Comparison of ENCODE assay signal across 1 cellular context in genomic region chr2:15562354-15563031, GRCh38.
TF ChIP-seq lines count a peak whose summit lies in the region.

No MANE protein-coding gene starts in this region.

TF ChIP-seq in K562, 482 proteins besides CTCF, POLR2A, EP300 and RAD21 (continued from another document and continues in another):
- TF ChIP-seq ZBTB12 (CRISPR knock-in tag; IDR thresholded peaks at IDR 0.05) = 0 out of 2 replicates have a peak, but pooled peaks have one; percentile 6
- no peak for TF ChIP-seq DNMT1 (IDR thresholded peaks at IDR 0.05)
- peak; percentile 40; the same call in 1 of the 2 replicates for TF ChIP-seq MTA1 (IDR thresholded peaks at IDR 0.05; ENCODE audit: borderline replicate concordance)
- TF ChIP-seq NCOA4 (IDR thresholded peaks at IDR 0.05; ENCODE audit: partially characterized antibody) = peak; percentile 77
- TF ChIP-seq ZNF79 (CRISPR knock-in tag; IDR thresholded peaks at IDR 0.05; ENCODE audit: low read depth) = no peak
- no peak for TF ChIP-seq ZNF282 (CRISPR knock-in tag; IDR thresholded peaks at IDR 0.05)
- TF ChIP-seq ZHX1 (conservative IDR thresholded peaks at IDR 0.05; ENCODE audit: low read length) = no peak
- no peak for TF ChIP-seq SMAD2 (IDR thresholded peaks at IDR 0.05; ENCODE audit: low read depth, low read length)
- no peak for TF ChIP-seq TFAP4 (CRISPR knock-in tag; IDR thresholded peaks at IDR 0.05; ENCODE audit: borderline replicate concordance)
- TF ChIP-seq, protein P1, sequence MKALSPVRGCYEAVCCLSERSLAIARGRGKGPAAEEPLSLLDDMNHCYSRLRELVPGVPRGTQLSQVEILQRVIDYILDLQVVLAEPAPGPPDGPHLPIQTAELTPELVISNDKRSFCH (CRISPR knock-in tag; IDR thresholded peaks at IDR 0.05) = 0 out of 2 replicates have a peak, but pooled peaks have one; percentile 27
- TF ChIP-seq, protein P1 (tag; IDR thresholded peaks at IDR 0.05) = no peak
- peak in 1 of 2 experiments; percentile 51; a peak in 1 of 4 replicates for TF ChIP-seq FOXK2 (conservative IDR thresholded peaks at IDR 0.05 in 1 of 2, IDR thresholded peaks at IDR 0.05 in 1 of 2; ENCODE audit: low read depth in 2 of 2)
- TF ChIP-seq, protein P2, sequence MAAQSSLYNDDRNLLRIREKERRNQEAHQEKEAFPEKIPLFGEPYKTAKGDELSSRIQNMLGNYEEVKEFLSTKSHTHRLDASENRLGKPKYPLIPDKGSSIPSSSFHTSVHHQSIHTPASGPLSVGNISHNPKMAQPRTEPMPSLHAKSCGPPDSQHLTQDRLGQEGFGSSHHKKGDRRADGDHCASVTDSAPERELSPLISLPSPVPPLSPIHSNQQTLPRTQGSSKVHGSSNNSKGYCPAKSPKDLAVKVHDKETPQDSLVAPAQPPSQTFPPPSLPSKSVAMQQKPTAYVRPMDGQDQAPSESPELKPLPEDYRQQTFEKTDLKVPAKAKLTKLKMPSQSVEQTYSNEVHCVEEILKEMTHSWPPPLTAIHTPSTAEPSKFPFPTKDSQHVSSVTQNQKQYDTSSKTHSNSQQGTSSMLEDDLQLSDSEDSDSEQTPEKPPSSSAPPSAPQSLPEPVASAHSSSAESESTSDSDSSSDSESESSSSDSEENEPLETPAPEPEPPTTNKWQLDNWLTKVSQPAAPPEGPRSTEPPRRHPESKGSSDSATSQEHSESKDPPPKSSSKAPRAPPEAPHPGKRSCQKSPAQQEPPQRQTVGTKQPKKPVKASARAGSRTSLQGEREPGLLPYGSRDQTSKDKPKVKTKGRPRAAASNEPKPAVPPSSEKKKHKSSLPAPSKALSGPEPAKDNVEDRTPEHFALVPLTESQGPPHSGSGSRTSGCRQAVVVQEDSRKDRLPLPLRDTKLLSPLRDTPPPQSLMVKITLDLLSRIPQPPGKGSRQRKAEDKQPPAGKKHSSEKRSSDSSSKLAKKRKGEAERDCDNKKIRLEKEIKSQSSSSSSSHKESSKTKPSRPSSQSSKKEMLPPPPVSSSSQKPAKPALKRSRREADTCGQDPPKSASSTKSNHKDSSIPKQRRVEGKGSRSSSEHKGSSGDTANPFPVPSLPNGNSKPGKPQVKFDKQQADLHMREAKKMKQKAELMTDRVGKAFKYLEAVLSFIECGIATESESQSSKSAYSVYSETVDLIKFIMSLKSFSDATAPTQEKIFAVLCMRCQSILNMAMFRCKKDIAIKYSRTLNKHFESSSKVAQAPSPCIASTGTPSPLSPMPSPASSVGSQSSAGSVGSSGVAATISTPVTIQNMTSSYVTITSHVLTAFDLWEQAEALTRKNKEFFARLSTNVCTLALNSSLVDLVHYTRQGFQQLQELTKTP (IDR thresholded peaks at IDR 0.05; ENCODE audit: low read depth in 1 of 2, partially characterized antibody in 2 of 2) = peak in 1 of 2 experiments; percentile 14
- peak; percentile 24; the same call in 1 of the 2 replicates for TF ChIP-seq GABPA (tag; conservative IDR thresholded peaks at IDR 0.05; ENCODE audit: low read depth)
- no peak for TF ChIP-seq GATA2 (CRISPR knock-in tag; IDR thresholded peaks at IDR 0.05)
- TF ChIP-seq HLTF (IDR thresholded peaks at IDR 0.05) = 0 out of 2 replicates have a peak, but pooled peaks have one; percentile 61
- TF ChIP-seq, protein P3, sequence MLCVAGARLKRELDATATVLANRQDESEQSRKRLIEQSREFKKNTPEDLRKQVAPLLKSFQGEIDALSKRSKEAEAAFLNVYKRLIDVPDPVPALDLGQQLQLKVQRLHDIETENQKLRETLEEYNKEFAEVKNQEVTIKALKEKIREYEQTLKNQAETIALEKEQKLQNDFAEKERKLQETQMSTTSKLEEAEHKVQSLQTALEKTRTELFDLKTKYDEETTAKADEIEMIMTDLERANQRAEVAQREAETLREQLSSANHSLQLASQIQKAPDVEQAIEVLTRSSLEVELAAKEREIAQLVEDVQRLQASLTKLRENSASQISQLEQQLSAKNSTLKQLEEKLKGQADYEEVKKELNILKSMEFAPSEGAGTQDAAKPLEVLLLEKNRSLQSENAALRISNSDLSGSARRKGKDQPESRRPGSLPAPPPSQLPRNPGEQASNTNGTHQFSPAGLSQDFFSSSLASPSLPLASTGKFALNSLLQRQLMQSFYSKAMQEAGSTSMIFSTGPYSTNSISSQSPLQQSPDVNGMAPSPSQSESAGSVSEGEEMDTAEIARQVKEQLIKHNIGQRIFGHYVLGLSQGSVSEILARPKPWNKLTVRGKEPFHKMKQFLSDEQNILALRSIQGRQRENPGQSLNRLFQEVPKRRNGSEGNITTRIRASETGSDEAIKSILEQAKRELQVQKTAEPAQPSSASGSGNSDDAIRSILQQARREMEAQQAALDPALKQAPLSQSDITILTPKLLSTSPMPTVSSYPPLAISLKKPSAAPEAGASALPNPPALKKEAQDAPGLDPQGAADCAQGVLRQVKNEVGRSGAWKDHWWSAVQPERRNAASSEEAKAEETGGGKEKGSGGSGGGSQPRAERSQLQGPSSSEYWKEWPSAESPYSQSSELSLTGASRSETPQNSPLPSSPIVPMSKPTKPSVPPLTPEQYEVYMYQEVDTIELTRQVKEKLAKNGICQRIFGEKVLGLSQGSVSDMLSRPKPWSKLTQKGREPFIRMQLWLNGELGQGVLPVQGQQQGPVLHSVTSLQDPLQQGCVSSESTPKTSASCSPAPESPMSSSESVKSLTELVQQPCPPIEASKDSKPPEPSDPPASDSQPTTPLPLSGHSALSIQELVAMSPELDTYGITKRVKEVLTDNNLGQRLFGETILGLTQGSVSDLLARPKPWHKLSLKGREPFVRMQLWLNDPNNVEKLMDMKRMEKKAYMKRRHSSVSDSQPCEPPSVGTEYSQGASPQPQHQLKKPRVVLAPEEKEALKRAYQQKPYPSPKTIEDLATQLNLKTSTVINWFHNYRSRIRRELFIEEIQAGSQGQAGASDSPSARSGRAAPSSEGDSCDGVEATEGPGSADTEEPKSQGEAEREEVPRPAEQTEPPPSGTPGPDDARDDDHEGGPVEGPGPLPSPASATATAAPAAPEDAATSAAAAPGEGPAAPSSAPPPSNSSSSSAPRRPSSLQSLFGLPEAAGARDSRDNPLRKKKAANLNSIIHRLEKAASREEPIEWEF (CRISPR knock-in tag; IDR thresholded peaks at IDR 0.05) = no peak
- no peak for TF ChIP-seq EHMT2 (IDR thresholded peaks at IDR 0.05)
- TF ChIP-seq POLR2G (IDR thresholded peaks at IDR 0.05; ENCODE audit: low read depth, low read length) = 0 out of 2 replicates have a peak, but pooled peaks have one; percentile 3
- TF ChIP-seq, protein P4, sequence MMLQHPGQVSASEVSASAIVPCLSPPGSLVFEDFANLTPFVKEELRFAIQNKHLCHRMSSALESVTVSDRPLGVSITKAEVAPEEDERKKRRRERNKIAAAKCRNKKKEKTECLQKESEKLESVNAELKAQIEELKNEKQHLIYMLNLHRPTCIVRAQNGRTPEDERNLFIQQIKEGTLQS (IDR thresholded peaks at IDR 0.05) = peak; percentile 83
- TF ChIP-seq, protein P4 (CRISPR knock-in tag; conservative IDR thresholded peaks at IDR 0.05) = no peak
- TF ChIP-seq MLLT1 (IDR thresholded peaks at IDR 0.05) = peak in 1 of 2 experiments; percentile 56; a peak in 2 of 4 replicates
- TF ChIP-seq, protein P5, sequence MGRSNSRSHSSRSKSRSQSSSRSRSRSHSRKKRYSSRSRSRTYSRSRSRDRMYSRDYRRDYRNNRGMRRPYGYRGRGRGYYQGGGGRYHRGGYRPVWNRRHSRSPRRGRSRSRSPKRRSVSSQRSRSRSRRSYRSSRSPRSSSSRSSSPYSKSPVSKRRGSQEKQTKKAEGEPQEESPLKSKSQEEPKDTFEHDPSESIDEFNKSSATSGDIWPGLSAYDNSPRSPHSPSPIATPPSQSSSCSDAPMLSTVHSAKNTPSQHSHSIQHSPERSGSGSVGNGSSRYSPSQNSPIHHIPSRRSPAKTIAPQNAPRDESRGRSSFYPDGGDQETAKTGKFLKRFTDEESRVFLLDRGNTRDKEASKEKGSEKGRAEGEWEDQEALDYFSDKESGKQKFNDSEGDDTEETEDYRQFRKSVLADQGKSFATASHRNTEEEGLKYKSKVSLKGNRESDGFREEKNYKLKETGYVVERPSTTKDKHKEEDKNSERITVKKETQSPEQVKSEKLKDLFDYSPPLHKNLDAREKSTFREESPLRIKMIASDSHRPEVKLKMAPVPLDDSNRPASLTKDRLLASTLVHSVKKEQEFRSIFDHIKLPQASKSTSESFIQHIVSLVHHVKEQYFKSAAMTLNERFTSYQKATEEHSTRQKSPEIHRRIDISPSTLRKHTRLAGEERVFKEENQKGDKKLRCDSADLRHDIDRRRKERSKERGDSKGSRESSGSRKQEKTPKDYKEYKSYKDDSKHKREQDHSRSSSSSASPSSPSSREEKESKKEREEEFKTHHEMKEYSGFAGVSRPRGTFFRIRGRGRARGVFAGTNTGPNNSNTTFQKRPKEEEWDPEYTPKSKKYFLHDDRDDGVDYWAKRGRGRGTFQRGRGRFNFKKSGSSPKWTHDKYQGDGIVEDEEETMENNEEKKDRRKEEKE (IDR thresholded peaks at IDR 0.05; ENCODE audit: borderline replicate concordance in 1 of 2, control insufficient read depth in 1 of 2, low read depth in 2 of 2, low read length in 1 of 2) = 0 out of 4 replicates have a peak, but pooled peaks of 1 of the 2 experiments have one; percentile 35
- no peak for TF ChIP-seq ATF1 (CRISPR knock-in tag; IDR thresholded peaks at IDR 0.05)
- peak; percentile 69 for TF ChIP-seq ATF1 (tag; IDR thresholded peaks at IDR 0.05)
- peak; percentile 62 for TF ChIP-seq CREB1 (IDR thresholded peaks at IDR 0.05)
- TF ChIP-seq CREB1 (CRISPR knock-in tag; IDR thresholded peaks at IDR 0.05) = no peak
- no peak for TF ChIP-seq MAZ (CRISPR knock-in tag; conservative IDR thresholded peaks at IDR 0.05 in 1 of 2, IDR thresholded peaks at IDR 0.05 in 1 of 2)
- TF ChIP-seq ZNF589 (CRISPR knock-in tag; IDR thresholded peaks at IDR 0.05; ENCODE audit: low read depth) = peak; percentile 35; the same call in 1 of the 2 replicates
- no peak for TF ChIP-seq GTF2F1 (IDR thresholded peaks at IDR 0.05; ENCODE audit: low read depth, low read length)
- TF ChIP-seq MCM7 (IDR thresholded peaks at IDR 0.05) = no peak
- TF ChIP-seq HNRNPK (IDR thresholded peaks at IDR 0.05; ENCODE audit: low read depth, low read length, poor library complexity, severe bottlenecking) = no peak
- no peak for TF ChIP-seq ZNF124 (CRISPR knock-in tag; IDR thresholded peaks at IDR 0.05)
- TF ChIP-seq PCBP1 (IDR thresholded peaks at IDR 0.05; ENCODE audit: low read depth, low read length, poor library complexity, severe bottlenecking) = no peak
- TF ChIP-seq ZEB2 (IDR thresholded peaks at IDR 0.05) = peak; percentile 71
- no peak for TF ChIP-seq TFE3 (CRISPR knock-in tag; IDR thresholded peaks at IDR 0.05)
- no peak for TF ChIP-seq SUPT5H (IDR thresholded peaks at IDR 0.05)
